In genomic region chr5:42057254-42057690, GRCh38 we compare ENCODE assay signal across 8 cellular contexts.
DNase-seq lines count a peak whose midpoint lies in the region; ATAC-seq and TF ChIP-seq lines count a peak whose summit lies in the region.

No MANE protein-coding gene starts in this region.

- 19 to 37% (median 21%) methylated on average over 5 of the region's 5 CpGs for WGBS in stomach, 5 donors

- no peaks in the 10 kb centered on the region for H3K4me1 ChIP-seq in mucosa of descending colon (ENCODE audit: low read depth)
- H3K4me1 ChIP-seq in stomach, result no peaks in the 10 kb centered on the region

- intact Hi-C loops in activated CD4-positive, alpha-beta T cell treated with anti-CD3 and anti-CD28 coated beads for 36 hours (cut with DNase I, micrococcal nuclease), result loop anchor here (1.0 to 5.0 kb wide), 2 partner anchors 201 to 350 kb away; no protein-coding TSS in a partner anchor
- intact Hi-C loops in dorsolateral prefrontal cortex (cut with DNase I) (loop anchor here (2.0 to 10.0 kb wide), 2 partner anchors 200 to 202 kb away; no protein-coding TSS in a partner anchor), mucosa of descending colon (cut with DNase I, micrococcal nuclease) (loop anchor here in 1 of 2 donors (10.0 kb wide), 1 partner anchor 202 kb away; no protein-coding TSS in a partner anchor), stomach (cut with DNase I; ENCODE audit: low total_unique reads) (loop anchor here (5.0 kb wide), 1 partner anchor 200 kb away; no protein-coding TSS in a partner anchor)

- no peaks in the 10 kb centered on the region for H3K4me1 Mint-ChIP-seq in activated CD4-positive, alpha-beta T cell treated with anti-CD3 and anti-CD28 coated beads for 36 hours

- ATAC-seq in GM18520 (IDR thresholded peaks at IDR 0.05; ENCODE audit: unreplicated experiment) (peak; percentile 86), HG02981 (IDR thresholded peaks at IDR 0.05; ENCODE audit: unreplicated experiment) (peak; percentile 93), mucosa of descending colon (peak; percentile 69)
- peak; percentile 75 for ATAC-seq in activated CD4-positive, alpha-beta T cell treated with anti-CD3 and anti-CD28 coated beads for 36 hours

- H3K27ac ChIP-seq in dorsolateral prefrontal cortex (no peak overlapping the region), stomach (no peak overlapping the region)

- H3K36me3 Mint-ChIP-seq in activated CD4-positive, alpha-beta T cell treated with anti-CD3 and anti-CD28 coated beads for 36 hours (ENCODE audit: low read depth), result no peaks in the 10 kb centered on the region

- TF ChIP-seq POLR2A in stomach (IDR thresholded peaks at IDR 0.05), result no peak

- TF ChIP-seq CTCF in AG09319 (IDR thresholded peaks at IDR 0.05; ENCODE audit: low read depth, low read length), result peak; percentile 72
- peak; percentile 27 to 71 (median 53) for TF ChIP-seq CTCF in dorsolateral prefrontal cortex (IDR thresholded peaks at IDR 0.05 in 54 of 56, conservative IDR thresholded peaks at IDR 0.05 in 2 of 56; ENCODE audit: low read depth in 1 of 56, partially characterized antibody in 56 of 56)
- peak; percentile 40 for TF ChIP-seq CTCF in mucosa of descending colon (IDR thresholded peaks at IDR 0.05)
- peak in 5 of 7 experiments; percentile 22 to 63 (median 55) for TF ChIP-seq CTCF in stomach (IDR thresholded peaks at IDR 0.05)

- CTCF ChIA-PET in activated CD4-positive, alpha-beta T cell treated with anti-CD3 and anti-CD28 coated beads for 36 hours (lab: Charles Lee), result interaction anchor here (0.6 to 7.0 kb wide), 40 partner anchors 9 to 1153 kb away, joined by 3 to 142 read pairs (median 4); partner anchors contain the start of gene FBXO4

- no peaks in the 10 kb centered on the region for H3K9me3 ChIP-seq in mucosa of descending colon
- H3K9me3 ChIP-seq in stomach, result no peaks in the 10 kb centered on the region

- TF ChIP-seq EP300 in stomach (IDR thresholded peaks at IDR 0.05), result no peak

- H3K36me3 ChIP-seq in mucosa of descending colon (ENCODE audit: low read depth) (no peaks in the 10 kb centered on the region), stomach (no peaks in the 10 kb centered on the region)

- H3K4me3 Mint-ChIP-seq in activated CD4-positive, alpha-beta T cell treated with anti-CD3 and anti-CD28 coated beads for 36 hours, result no peak overlapping the region

- peaks cover 2% of the 10 kb centered on the region for H3K27me3 Mint-ChIP-seq in activated CD4-positive, alpha-beta T cell treated with anti-CD3 and anti-CD28 coated beads for 36 hours

- POLR2A ChIA-PET in activated CD4-positive, alpha-beta T cell treated with anti-CD3 and anti-CD28 coated beads for 36 hours (lab: Charles Lee), result no interaction called here

- H3K27me3 ChIP-seq in dorsolateral prefrontal cortex (no peaks in the 10 kb centered on the region), stomach (no peaks in the 10 kb centered on the region)

- H3K27ac Mint-ChIP-seq in activated CD4-positive, alpha-beta T cell treated with anti-CD3 and anti-CD28 coated beads for 36 hours, result no peak overlapping the region

- no peak overlapping the region for H3K4me3 ChIP-seq in dorsolateral prefrontal cortex
- H3K4me3 ChIP-seq in mucosa of descending colon, result no peak overlapping the region
- no peak overlapping the region for H3K4me3 ChIP-seq in stomach

- DNase-seq in AG09319 (ENCODE audit: extremely low read depth, low read depth), result no peak
- DNase-seq in NCI-H2171 (lab: John Stamatoyannopoulos, UW), result peak; percentile 41
- peak; percentile 69 for DNase-seq in activated CD4-positive, alpha-beta T cell treated with anti-CD3 and anti-CD28 coated beads for 36 hours
- DNase-seq in dorsolateral prefrontal cortex, result no peak
- peak in 2 of 3 donors; percentile 28 to 63 for DNase-seq in mucosa of descending colon
- DNase-seq in stomach, result peak; percentile 57

- no peaks in the 10 kb centered on the region for H3K9me3 Mint-ChIP-seq in activated CD4-positive, alpha-beta T cell treated with anti-CD3 and anti-CD28 coated beads for 36 hours (ENCODE audit: low read depth)

Comparison
In these comparisons a context has a peak if more than half of its experiments do, and no peak if none do; other contexts are left out.
1. DNase-seq: peak in NCI-H2171 (single experiment), activated CD4-positive, alpha-beta T cell treated with anti-CD3 and anti-CD28 coated beads for 36 hours (single experiment), mucosa of descending colon (2 of 3) and stomach (single experiment); none in AG09319 (single experiment) and dorsolateral prefrontal cortex (0 of 10).
2. Peak in every context shown above with its lines, with median percentiles within 50 percentile points of each other: CTCF ChIP-seq and ATAC-seq.